In the genomic region with DNA sequence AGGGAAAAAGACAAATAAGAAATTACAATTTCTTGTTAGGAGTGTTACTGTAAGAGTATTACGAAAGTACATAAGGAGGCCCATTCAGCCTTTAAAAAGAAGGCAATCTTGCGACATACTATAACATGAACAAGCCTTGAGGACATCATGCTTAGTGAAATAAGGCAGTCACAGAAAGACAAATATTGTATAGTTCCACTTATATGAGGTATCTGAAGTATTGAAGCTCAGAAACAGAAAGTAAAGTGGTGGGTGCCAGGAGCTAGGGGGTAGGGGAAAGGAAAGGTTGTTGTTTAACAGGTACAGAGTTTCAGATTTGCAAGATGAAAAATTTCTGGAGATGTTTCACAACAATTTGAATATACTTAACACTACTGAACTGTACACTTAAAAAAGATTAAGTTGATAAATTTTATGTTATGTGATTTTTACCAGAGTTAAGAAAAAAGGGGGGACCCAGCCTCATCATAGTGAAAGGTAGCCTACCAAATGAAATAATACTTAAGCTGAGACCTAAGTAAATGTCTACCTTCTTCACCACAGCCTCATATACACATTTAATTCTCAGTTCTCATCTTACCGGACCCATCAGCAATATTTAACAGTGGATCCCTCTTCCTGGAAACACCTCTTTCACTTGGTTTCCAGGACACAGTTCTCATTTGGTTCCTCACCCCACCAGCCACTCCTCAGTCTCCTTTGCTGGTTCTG, we compare ENCODE assay signal across 11 cellular contexts.
DNase-seq lines count a peak whose midpoint lies in the region; ATAC-seq and TF ChIP-seq lines count a peak whose summit lies in the region.
"Had no signal": no experiment of that assay in that cellular context is flagged by ENCODE, and none has a peak within 500 bp of the region (broad histone marks: within the 10 kb centered on the region; RNA-seq: fewer than 3 reads in every experiment).

No MANE protein-coding gene starts in this region.

- ATAC-seq in HG03457 (IDR thresholded peaks at IDR 0.05; ENCODE audit: unreplicated experiment) (peak; percentile 73), SK-N-SH treated with all-trans-retinoic acid at 6 μM for 48 hours (no peak)
- ATAC-seq in stimulated activated effector memory CD8-positive, alpha-beta T cell treated with anti-CD3 and anti-CD28 coated beads, Interleukin-12 subunit alpha, Interleukin-12 subunit beta, amount 100 ng/mL, for 72 hours: no peak
- ATAC-seq: gastroesophageal sphincter had no signal

- no peaks in the 10 kb centered on the region for H3K27me3 ChIP-seq in adipocyte (replicated peaks; ENCODE audit: control insufficient read depth, insufficient read depth, low read length)
- H3K27me3 ChIP-seq: gastroesophageal sphincter had no signal

- H3K27ac Mint-ChIP-seq in activated T-cell treated with anti-CD3 and anti-CD28 coated beads, Interleukin-2, amount 50 U/mL, for 24 hours: peak overlapping the region; percentile 89
- peak overlapping the region; percentile 41 for H3K27ac Mint-ChIP-seq in stimulated activated effector memory CD8-positive, alpha-beta T cell treated with anti-CD3 and anti-CD28 coated beads, Interleukin-12 subunit alpha, Interleukin-12 subunit beta, amount 100 ng/mL, for 72 hours

- no peak for DNase-seq in activated T-cell treated with anti-CD3 and anti-CD28 coated beads, Interleukin-2, amount 50 U/mL, for 24 hours
- DNase-seq in activated T-cell treated with anti-CD3 and anti-CD28 coated beads for 4 hours (no peak), adipocyte (ENCODE audit: low read depth) (peak; percentile 89), NCI-H1417 (lab: John Stamatoyannopoulos, UW) (no peak), substantia nigra (lab: John Stamatoyannopoulos, UW) (no peak)
- DNase-seq in stimulated activated effector memory CD8-positive, alpha-beta T cell treated with anti-CD3 and anti-CD28 coated beads, Interleukin-12 subunit alpha, Interleukin-12 subunit beta, amount 100 ng/mL, for 72 hours (ENCODE audit: low spot score in 2 of 2): no peak
- DNase-seq: activated CD8-positive, alpha-beta memory T cell treated with anti-CD3 and anti-CD28 coated beads, Interleukin-2, amount 50 U/mL, for 4 hours; NK-92 treated with Interleukin-12 subunit alpha and Interleukin-12 subunit beta, amount 100 ng/mL, for 24 hours had no signal

- H3K36me3 ChIP-seq in adipocyte (ENCODE audit: control insufficient read depth, insufficient read depth, low read length, severe bottlenecking): peaks cover 5% of the 10 kb centered on the region
- H3K36me3 ChIP-seq: gastroesophageal sphincter had no signal

- no peak overlapping the region for H3K9ac ChIP-seq in adipocyte (ENCODE audit: low read length)

- peak overlapping the region; percentile 20 for H3K4me3 Mint-ChIP-seq in activated T-cell treated with anti-CD3 and anti-CD28 coated beads, Interleukin-2, amount 50 U/mL, for 24 hours
- peak overlapping the region; percentile 14 for H3K4me3 Mint-ChIP-seq in stimulated activated effector memory CD8-positive, alpha-beta T cell treated with anti-CD3 and anti-CD28 coated beads, Interleukin-12 subunit alpha, Interleukin-12 subunit beta, amount 100 ng/mL, for 72 hours

- H3K4me3 ChIP-seq in adipocyte (ENCODE audit: low read length): no peak overlapping the region
- H3K4me3 ChIP-seq: gastroesophageal sphincter had no signal

- H3K9me3 ChIP-seq in adipocyte (ENCODE audit: control insufficient read depth, low read length): no peaks in the 10 kb centered on the region
- H3K9me3 ChIP-seq: gastroesophageal sphincter had no signal

- no peak overlapping the region for H3K27ac ChIP-seq in substantia nigra (ENCODE audit: low read depth, low read length, poor library complexity, severe bottlenecking)
- H3K27ac ChIP-seq: gastroesophageal sphincter had no signal

- peaks cover 71% of the 10 kb centered on the region for H3K4me1 Mint-ChIP-seq in activated T-cell treated with anti-CD3 and anti-CD28 coated beads, Interleukin-2, amount 50 U/mL, for 24 hours (ENCODE audit: low read depth)
- H3K4me1 Mint-ChIP-seq in stimulated activated effector memory CD8-positive, alpha-beta T cell treated with anti-CD3 and anti-CD28 coated beads, Interleukin-12 subunit alpha, Interleukin-12 subunit beta, amount 100 ng/mL, for 72 hours: peaks cover 68% of the 10 kb centered on the region

- H3K4me1 ChIP-seq in adipocyte (ENCODE audit: control insufficient read depth, insufficient read depth, low read length): peaks cover 37% of the 10 kb centered on the region

- no peaks in the 10 kb centered on the region for H3K9me3 Mint-ChIP-seq in activated T-cell treated with anti-CD3 and anti-CD28 coated beads, Interleukin-2, amount 50 U/mL, for 24 hours
- H3K9me3 Mint-ChIP-seq in stimulated activated effector memory CD8-positive, alpha-beta T cell treated with anti-CD3 and anti-CD28 coated beads, Interleukin-12 subunit alpha, Interleukin-12 subunit beta, amount 100 ng/mL, for 72 hours: no peaks in the 10 kb centered on the region

- peaks cover 48% of the 10 kb centered on the region for H3K36me3 Mint-ChIP-seq in activated T-cell treated with anti-CD3 and anti-CD28 coated beads, Interleukin-2, amount 50 U/mL, for 24 hours (ENCODE audit: low read depth)
- peaks cover 36% of the 10 kb centered on the region for H3K36me3 Mint-ChIP-seq in stimulated activated effector memory CD8-positive, alpha-beta T cell treated with anti-CD3 and anti-CD28 coated beads, Interleukin-12 subunit alpha, Interleukin-12 subunit beta, amount 100 ng/mL, for 72 hours

- H3K27me3 Mint-ChIP-seq in activated T-cell treated with anti-CD3 and anti-CD28 coated beads, Interleukin-2, amount 50 U/mL, for 24 hours: no peaks in the 10 kb centered on the region

TF ChIP-seq in SK-N-SH treated with all-trans-retinoic acid at 6 μM for 48 hours, 23 proteins besides CTCF, POLR2A, EP300 and RAD21:
- no peak for TF ChIP-seq PPARA (CRISPR knock-in tag; IDR thresholded peaks at IDR 0.05; ENCODE audit: borderline replicate concordance)
- TF ChIP-seq BACH2 (CRISPR knock-in tag; IDR thresholded peaks at IDR 0.05; ENCODE audit: borderline replicate concordance): no peak
- TF ChIP-seq, protein P1, sequence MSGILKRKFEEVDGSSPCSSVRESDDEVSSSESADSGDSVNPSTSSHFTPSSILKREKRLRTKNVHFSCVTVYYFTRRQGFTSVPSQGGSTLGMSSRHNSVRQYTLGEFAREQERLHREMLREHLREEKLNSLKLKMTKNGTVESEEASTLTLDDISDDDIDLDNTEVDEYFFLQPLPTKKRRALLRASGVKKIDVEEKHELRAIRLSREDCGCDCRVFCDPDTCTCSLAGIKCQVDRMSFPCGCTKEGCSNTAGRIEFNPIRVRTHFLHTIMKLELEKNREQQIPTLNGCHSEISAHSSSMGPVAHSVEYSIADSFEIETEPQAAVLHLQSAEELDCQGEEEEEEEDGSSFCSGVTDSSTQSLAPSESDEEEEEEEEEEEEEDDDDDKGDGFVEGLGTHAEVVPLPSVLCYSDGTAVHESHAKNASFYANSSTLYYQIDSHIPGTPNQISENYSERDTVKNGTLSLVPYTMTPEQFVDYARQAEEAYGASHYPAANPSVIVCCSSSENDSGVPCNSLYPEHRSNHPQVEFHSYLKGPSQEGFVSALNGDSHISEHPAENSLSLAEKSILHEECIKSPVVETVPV (CRISPR knock-in tag; IDR thresholded peaks at IDR 0.05): no peak
- TF ChIP-seq ZFP3 (CRISPR knock-in tag; IDR thresholded peaks at IDR 0.05): no peak
- TF ChIP-seq ARNTL (CRISPR knock-in tag; IDR thresholded peaks at IDR 0.05; ENCODE audit: borderline replicate concordance, low read depth): no peak
- no peak for TF ChIP-seq ZNF8 (CRISPR knock-in tag; IDR thresholded peaks at IDR 0.05)
- no peak for TF ChIP-seq SNAI2 (CRISPR knock-in tag; IDR thresholded peaks at IDR 0.05)
- TF ChIP-seq ZFP30 (CRISPR knock-in tag; IDR thresholded peaks at IDR 0.05): no peak
- TF ChIP-seq ESRRG (CRISPR knock-in tag; IDR thresholded peaks at IDR 0.05): no peak
- TF ChIP-seq, protein P2, sequence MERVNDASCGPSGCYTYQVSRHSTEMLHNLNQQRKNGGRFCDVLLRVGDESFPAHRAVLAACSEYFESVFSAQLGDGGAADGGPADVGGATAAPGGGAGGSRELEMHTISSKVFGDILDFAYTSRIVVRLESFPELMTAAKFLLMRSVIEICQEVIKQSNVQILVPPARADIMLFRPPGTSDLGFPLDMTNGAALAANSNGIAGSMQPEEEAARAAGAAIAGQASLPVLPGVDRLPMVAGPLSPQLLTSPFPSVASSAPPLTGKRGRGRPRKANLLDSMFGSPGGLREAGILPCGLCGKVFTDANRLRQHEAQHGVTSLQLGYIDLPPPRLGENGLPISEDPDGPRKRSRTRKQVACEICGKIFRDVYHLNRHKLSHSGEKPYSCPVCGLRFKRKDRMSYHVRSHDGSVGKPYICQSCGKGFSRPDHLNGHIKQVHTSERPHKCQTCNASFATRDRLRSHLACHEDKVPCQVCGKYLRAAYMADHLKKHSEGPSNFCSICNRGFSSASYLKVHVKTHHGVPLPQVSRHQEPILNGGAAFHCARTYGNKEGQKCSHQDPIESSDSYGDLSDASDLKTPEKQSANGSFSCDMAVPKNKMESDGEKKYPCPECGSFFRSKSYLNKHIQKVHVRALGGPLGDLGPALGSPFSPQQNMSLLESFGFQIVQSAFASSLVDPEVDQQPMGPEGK (CRISPR knock-in tag; IDR thresholded peaks at IDR 0.05; ENCODE audit: borderline replicate concordance): no peak
- no peak for TF ChIP-seq RARB (CRISPR knock-in tag; IDR thresholded peaks at IDR 0.05)
- no peak for TF ChIP-seq ZNF565 (CRISPR knock-in tag; conservative IDR thresholded peaks at IDR 0.05; ENCODE audit: low read depth)
- no peak for TF ChIP-seq TCF4 (CRISPR knock-in tag; IDR thresholded peaks at IDR 0.05; ENCODE audit: borderline replicate concordance)
